2 cellular contexts compared by ENCODE assay signal in the genomic region with DNA sequence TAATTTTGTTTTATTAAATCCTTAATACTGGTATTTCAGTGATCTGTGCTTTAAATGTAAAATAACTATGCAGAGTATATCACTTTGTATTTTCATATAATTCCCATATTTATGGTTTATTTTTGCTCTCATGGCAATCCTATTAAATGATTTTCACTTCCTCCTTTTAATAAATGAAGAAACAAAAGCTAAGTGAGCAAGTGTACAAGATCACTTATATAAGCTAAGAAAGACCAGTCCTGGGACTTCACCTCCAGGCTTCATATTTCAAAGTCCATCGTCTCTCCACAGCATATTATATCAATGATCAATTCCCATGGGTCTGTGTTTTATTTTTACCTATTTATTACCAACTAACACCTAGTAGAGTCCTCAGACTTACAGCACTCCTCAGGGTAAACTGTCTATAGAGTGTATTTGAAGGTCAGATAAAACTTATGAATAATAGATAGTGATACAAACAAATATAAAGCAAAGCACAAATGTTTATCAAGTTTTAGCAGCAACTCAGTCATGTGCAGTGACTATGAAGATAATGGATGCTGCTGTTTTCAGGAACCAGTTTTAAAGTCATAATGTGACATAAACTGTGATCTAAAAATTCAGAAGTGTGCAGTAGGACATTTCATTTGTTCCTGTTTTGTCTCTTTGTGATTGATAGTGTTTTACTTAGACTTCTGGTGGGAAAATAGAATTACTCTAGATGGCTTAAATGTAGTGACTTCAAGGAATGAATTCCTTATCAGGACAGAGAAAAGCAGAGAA.
TF ChIP-seq lines count a peak whose summit lies in the region.

No MANE protein-coding gene starts in this region.

TF ChIP-seq in GM12878, 131 proteins besides CTCF, POLR2A, EP300 and RAD21 (continued from another document):
- TF ChIP-seq, protein P1, sequence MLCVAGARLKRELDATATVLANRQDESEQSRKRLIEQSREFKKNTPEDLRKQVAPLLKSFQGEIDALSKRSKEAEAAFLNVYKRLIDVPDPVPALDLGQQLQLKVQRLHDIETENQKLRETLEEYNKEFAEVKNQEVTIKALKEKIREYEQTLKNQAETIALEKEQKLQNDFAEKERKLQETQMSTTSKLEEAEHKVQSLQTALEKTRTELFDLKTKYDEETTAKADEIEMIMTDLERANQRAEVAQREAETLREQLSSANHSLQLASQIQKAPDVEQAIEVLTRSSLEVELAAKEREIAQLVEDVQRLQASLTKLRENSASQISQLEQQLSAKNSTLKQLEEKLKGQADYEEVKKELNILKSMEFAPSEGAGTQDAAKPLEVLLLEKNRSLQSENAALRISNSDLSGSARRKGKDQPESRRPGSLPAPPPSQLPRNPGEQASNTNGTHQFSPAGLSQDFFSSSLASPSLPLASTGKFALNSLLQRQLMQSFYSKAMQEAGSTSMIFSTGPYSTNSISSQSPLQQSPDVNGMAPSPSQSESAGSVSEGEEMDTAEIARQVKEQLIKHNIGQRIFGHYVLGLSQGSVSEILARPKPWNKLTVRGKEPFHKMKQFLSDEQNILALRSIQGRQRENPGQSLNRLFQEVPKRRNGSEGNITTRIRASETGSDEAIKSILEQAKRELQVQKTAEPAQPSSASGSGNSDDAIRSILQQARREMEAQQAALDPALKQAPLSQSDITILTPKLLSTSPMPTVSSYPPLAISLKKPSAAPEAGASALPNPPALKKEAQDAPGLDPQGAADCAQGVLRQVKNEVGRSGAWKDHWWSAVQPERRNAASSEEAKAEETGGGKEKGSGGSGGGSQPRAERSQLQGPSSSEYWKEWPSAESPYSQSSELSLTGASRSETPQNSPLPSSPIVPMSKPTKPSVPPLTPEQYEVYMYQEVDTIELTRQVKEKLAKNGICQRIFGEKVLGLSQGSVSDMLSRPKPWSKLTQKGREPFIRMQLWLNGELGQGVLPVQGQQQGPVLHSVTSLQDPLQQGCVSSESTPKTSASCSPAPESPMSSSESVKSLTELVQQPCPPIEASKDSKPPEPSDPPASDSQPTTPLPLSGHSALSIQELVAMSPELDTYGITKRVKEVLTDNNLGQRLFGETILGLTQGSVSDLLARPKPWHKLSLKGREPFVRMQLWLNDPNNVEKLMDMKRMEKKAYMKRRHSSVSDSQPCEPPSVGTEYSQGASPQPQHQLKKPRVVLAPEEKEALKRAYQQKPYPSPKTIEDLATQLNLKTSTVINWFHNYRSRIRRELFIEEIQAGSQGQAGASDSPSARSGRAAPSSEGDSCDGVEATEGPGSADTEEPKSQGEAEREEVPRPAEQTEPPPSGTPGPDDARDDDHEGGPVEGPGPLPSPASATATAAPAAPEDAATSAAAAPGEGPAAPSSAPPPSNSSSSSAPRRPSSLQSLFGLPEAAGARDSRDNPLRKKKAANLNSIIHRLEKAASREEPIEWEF (IDR thresholded peaks at IDR 0.05; ENCODE audit: insufficient replicate concordance, low read depth, low read length) = no peak
- TF ChIP-seq EZH2 (IDR thresholded peaks at IDR 0.05; ENCODE audit: borderline replicate concordance, control insufficient read depth, low read depth, low read length) (no peak), SPI1 (IDR thresholded peaks at IDR 0.05; ENCODE audit: borderline replicate concordance, insufficient read depth, low read depth, low read length) (peak; percentile 32; the same call in 1 of the 2 replicates)

TF ChIP-seq in HEK293T, 16 proteins besides CTCF, POLR2A, EP300 and RAD21 (continued from another document):
- TF ChIP-seq PKNOX1 (IDR thresholded peaks at IDR 0.05) = no peak
- TF ChIP-seq ARNT (IDR thresholded peaks at IDR 0.05) = no peak
- TF ChIP-seq CTBP1 (IDR thresholded peaks at IDR 0.05; ENCODE audit: borderline replicate concordance) = no peak
- TF ChIP-seq FOXA1 (IDR thresholded peaks at IDR 0.05) = no peak
- no peak for TF ChIP-seq ELF4 (IDR thresholded peaks at IDR 0.05)
- no peak for TF ChIP-seq L3MBTL2 (conservative IDR thresholded peaks at IDR 0.05)
- TF ChIP-seq HDGF (IDR thresholded peaks at IDR 0.05; ENCODE audit: borderline replicate concordance) = no peak
TF ChIP-seq in HEK293T: peak in this region for 0.
